In genomic region chr17:15490634-15491261, GRCh38 we compare ENCODE assay signal across 8 cellular contexts. TPM values are rescaled to one million over a fixed set of nuclear protein-coding genes. Genes with fewer than 3 reads are reported as not detected.
DNase-seq lines count a peak whose midpoint lies in the region; ATAC-seq and TF ChIP-seq lines count a peak whose summit lies in the region.

No MANE protein-coding gene starts in this region.

- TF ChIP-seq CTCF in Calu3 (IDR thresholded peaks at IDR 0.05; ENCODE audit: unreplicated experiment) (no peak), Peyer's patch (IDR thresholded peaks at IDR 0.05) (no peak), esophagus muscularis mucosa (IDR thresholded peaks at IDR 0.05) (no peak)

- peaks cover 16% of the 10 kb centered on the region for H3K4me1 Mint-ChIP-seq in Calu3 (ENCODE audit: low read depth, unreplicated experiment)

- H3K4me3 ChIP-seq in Peyer's patch (no peak overlapping the region), esophagus muscularis mucosa (no peak overlapping the region), muscle layer of duodenum (ENCODE audit: low read depth in 1 of 2, low read length in 2 of 2) (no peak overlapping the region)

- ATAC-seq in GM19455 (IDR thresholded peaks at IDR 0.05; ENCODE audit: unreplicated experiment) (no peak), GM21825 (IDR thresholded peaks at IDR 0.05; ENCODE audit: unreplicated experiment) (no peak), HG03439 (IDR thresholded peaks at IDR 0.05; ENCODE audit: unreplicated experiment) (no peak)

- no TSS peak for BruUV-seq in Calu3 (replicated peaks; lab: Mats Ljungman, UMichigan)

- peaks cover 17% of the 10 kb centered on the region for H3K36me3 Mint-ChIP-seq in Calu3 (ENCODE audit: insufficient read depth, unreplicated experiment)

- POLR2A ChIA-PET in HEK293T (lab: Yijun Ruan, JAX) = no interaction called here

- H3K27me3 Mint-ChIP-seq in Calu3 (ENCODE audit: unreplicated experiment) = no peaks in the 10 kb centered on the region

- H3K9me3 ChIP-seq in Peyer's patch (no peaks in the 10 kb centered on the region), esophagus muscularis mucosa (no peaks in the 10 kb centered on the region), muscle layer of duodenum (ENCODE audit: control insufficient read depth in 1 of 2, low read length in 2 of 2) (no peaks in the 10 kb centered on the region)

- H3K27ac ChIP-seq in Peyer's patch (peak overlapping the region in 3 of 4 donors; percentile 53 to 83 (median 69)), esophagus muscularis mucosa (replicated peaks in 1 of 4) (peak overlapping the region; percentile 40 to 68 (median 59)), muscle layer of duodenum (ENCODE audit: low read length) (peak overlapping the region; percentile 69)

- WGBS in esophagus muscularis mucosa = 55% methylated on average over 11 of the region's 11 CpGs

- CTCF ChIA-PET in Calu3 (lab: Charles Lee) (interaction anchor here (1.7 kb wide), 1 partner anchor 12 kb away, joined by 14 read pairs; no protein-coding TSS in a partner anchor), HEK293T (lab: Yijun Ruan, JAX) (no interaction called here)

- DNase-seq in Calu3 (peak; percentile 74), Peyer's patch (peak in 2 of 3 donors; percentile 86 to 90), esophagus muscularis mucosa (ENCODE audit: extremely low spot score) (peak; percentile 94), HEK293T (ENCODE audit: extremely low spot score) (no peak)

- TF ChIP-seq EP300 in esophagus muscularis mucosa (IDR thresholded peaks at IDR 0.05) = no peak

- H3K4me3 Mint-ChIP-seq in Calu3 (ENCODE audit: low read depth, unreplicated experiment) = no peak overlapping the region

- intact Hi-C loops in Calu3 (cut with micrococcal nuclease; ENCODE audit: unreplicated experiment) = no loop called here
- intact Hi-C loops in esophagus muscularis mucosa (cut with DNase I) = no loop called here

- H3K4me1 ChIP-seq in Peyer's patch (peaks cover 0 to 4% (median 0%) of the 10 kb centered on the region in 4 donors), esophagus muscularis mucosa (peaks cover 10 to 25% (median 15%) of the 10 kb centered on the region in 4 donors), muscle layer of duodenum (ENCODE audit: control insufficient read depth in 1 of 2, insufficient read depth in 2 of 2, low read length in 2 of 2) (peaks cover 0 to 4% of the 10 kb centered on the region in 2 donors)

- H3K36me3 ChIP-seq in Peyer's patch (no peaks in the 10 kb centered on the region), esophagus muscularis mucosa (no peaks in the 10 kb centered on the region), muscle layer of duodenum (ENCODE audit: control insufficient read depth in 1 of 2, insufficient read depth in 2 of 2, low read length in 2 of 2) (no peaks in the 10 kb centered on the region)

- TF ChIP-seq POLR2A in Peyer's patch (IDR thresholded peaks at IDR 0.05) (peak in 1 of 2 donors; percentile 23), esophagus muscularis mucosa (IDR thresholded peaks at IDR 0.05; ENCODE audit: low read depth) (no peak)

- peak overlapping the region; percentile 95 for H3K27ac Mint-ChIP-seq in Calu3 (ENCODE audit: unreplicated experiment)

- H3K27me3 ChIP-seq in Peyer's patch = no peaks in the 10 kb centered on the region
- H3K27me3 ChIP-seq in esophagus muscularis mucosa = no peaks in the 10 kb centered on the region
- H3K27me3 ChIP-seq in muscle layer of duodenum (ENCODE audit: low read depth, low read length) = no peaks in the 10 kb centered on the region

- peaks cover 2% of the 10 kb centered on the region for H3K9me3 Mint-ChIP-seq in Calu3 (ENCODE audit: low read depth, unreplicated experiment)

TF ChIP-seq in HEK293T, 16 proteins besides CTCF, POLR2A, EP300 and RAD21:
- TF ChIP-seq L3MBTL2 (conservative IDR thresholded peaks at IDR 0.05) (no peak), HDGF (IDR thresholded peaks at IDR 0.05; ENCODE audit: borderline replicate concordance) (no peak), ARNT (IDR thresholded peaks at IDR 0.05) (no peak), TARDBP (IDR thresholded peaks at IDR 0.05) (no peak), CTBP1 (IDR thresholded peaks at IDR 0.05; ENCODE audit: borderline replicate concordance) (no peak), ZNF384 (IDR thresholded peaks at IDR 0.05) (no peak)

RNA-seq across cellular contexts. Expression of gene CDRT4, which starts 23.3 kb away (rescaled TPM):
- total RNA-seq in Calu3 (2022) (1.3 and 2.8 TPM in 2 replicates), Peyer's patch (10 to 100 TPM in 3 of 4 donors, not detected in 1; 17.9 to 28.5 (median 26.4) TPM), esophagus muscularis mucosa (1 to 10 TPM; 1.6 to 6.6 (median 3.4) TPM)
